In the genomic region with DNA sequence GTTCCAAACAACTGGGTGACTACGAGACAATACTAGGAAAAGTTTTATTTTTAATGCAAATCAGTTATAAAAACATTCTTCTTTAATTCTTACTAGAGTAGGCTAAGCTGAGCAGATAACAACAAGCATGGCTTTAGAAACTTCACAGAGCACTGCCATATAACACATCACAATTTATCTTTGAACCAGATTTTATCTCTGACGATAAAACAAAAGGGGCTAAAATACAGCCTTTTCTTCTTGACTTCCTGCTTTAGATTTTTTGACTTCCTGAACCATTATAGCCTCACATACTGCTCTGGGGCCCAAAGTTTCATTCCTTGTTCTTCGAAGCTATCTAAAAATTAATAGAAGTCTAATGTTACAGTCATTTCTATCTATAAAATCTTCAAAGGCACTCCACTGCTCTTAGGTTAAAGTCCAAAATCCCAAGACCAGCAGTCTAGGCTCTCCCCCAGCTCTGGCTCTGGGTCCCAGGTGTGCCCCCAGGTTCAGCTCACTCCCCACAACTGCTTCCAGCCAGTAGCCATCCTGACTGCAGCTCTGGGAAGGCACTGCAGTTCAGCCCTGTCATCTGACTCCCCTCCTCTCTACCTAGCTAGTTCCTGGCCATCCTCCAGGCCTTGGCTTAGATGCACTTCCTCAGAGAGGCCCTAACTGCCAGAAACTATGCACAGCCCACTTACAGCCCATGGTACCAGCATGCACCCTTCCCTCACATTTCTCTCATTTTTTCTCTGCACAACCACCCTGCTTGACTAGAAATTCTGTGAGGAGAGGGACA, we compare ENCODE assay signal across 8 cellular contexts. TPM values are rescaled to one million over a fixed set of nuclear protein-coding genes. Genes with fewer than 3 reads are reported as not detected.
DNase-seq lines count a peak whose midpoint lies in the region; ATAC-seq and TF ChIP-seq lines count a peak whose summit lies in the region.

No MANE protein-coding gene starts in this region.

- peak overlapping the region; percentile 81 for H3K4me2 ChIP-seq in Loucy (ENCODE audit: low read depth, low read length, poor library complexity, severe bottlenecking)

- H4K20me1 ChIP-seq in Loucy (ENCODE audit: insufficient read depth, low read length, poor library complexity, severe bottlenecking), result peaks cover 9% of the 10 kb centered on the region

- no peaks in the 10 kb centered on the region for H3K9me3 Mint-ChIP-seq in CD8-positive, alpha-beta memory T cell
- no peaks in the 10 kb centered on the region for H3K9me3 Mint-ChIP-seq in naive B cell

- peaks cover 0 to 22% (median 2%) of the 10 kb centered on the region in 3 donors for H3K36me3 Mint-ChIP-seq in CD8-positive, alpha-beta memory T cell
- peaks cover 0 to 10% of the 10 kb centered on the region in 2 donors for H3K36me3 Mint-ChIP-seq in naive B cell

- no peaks in the 10 kb centered on the region for H3K27me3 ChIP-seq in CD8-positive, alpha-beta memory T cell (ENCODE audit: insufficient read depth, low read length, poor library complexity, severe bottlenecking)
- no peaks in the 10 kb centered on the region for H3K27me3 ChIP-seq in Loucy (ENCODE audit: insufficient read depth, low read length, poor library complexity, severe bottlenecking)

- peak overlapping the region in 6 of 7 donors; percentile 36 to 82 (median 68) for H3K4me3 Mint-ChIP-seq in CD8-positive, alpha-beta memory T cell
- peak overlapping the region in 2 of 8 donors; percentile 34 to 83 for H3K4me3 Mint-ChIP-seq in naive B cell

- CTCF ChIA-PET in CD8-positive, alpha-beta memory T cell (lab: Charles Lee), result interaction anchor here (0.8 to 4.1 kb wide), 9 partner anchors 8 to 56 kb away, joined by 3 to 38 read pairs (median 13); a partner anchor contains a TSS

- peaks cover 67% of the 10 kb centered on the region for H3K79me2 ChIP-seq in Loucy (ENCODE audit: insufficient read depth, low read length)

- H2AFZ ChIP-seq in Loucy (ENCODE audit: low read length), result no peak overlapping the region

- no peak for DNase-seq in CD8-positive, alpha-beta memory T cell
- DNase-seq in astrocyte of the hippocampus (ENCODE audit: low read depth, low spot score) (peak; percentile 79), naive B cell (no peak), NCI-H748 treated with DMSO at 0.1 percent for 48 hours (lab: John Stamatoyannopoulos, UW) (no peak), COR-L47 (lab: John Stamatoyannopoulos, UW) (no peak), GOT3 (lab: John Stamatoyannopoulos, UW) (no peak)
- DNase-seq in stimulated activated CD4-positive, alpha-beta T cell treated with anti-CD3 and anti-CD28 coated beads, Interleukin-1b, Interleukin-23, amount 100 ng/mL, for 48 hours, result no peak

- H3K9me3 ChIP-seq in CD8-positive, alpha-beta memory T cell (ENCODE audit: low read length), result no peaks in the 10 kb centered on the region
- no peaks in the 10 kb centered on the region for H3K9me3 ChIP-seq in Loucy (ENCODE audit: insufficient read depth, low read depth, low read length)

- no peaks in the 10 kb centered on the region for H3K27me3 Mint-ChIP-seq in CD8-positive, alpha-beta memory T cell
- no peaks in the 10 kb centered on the region for H3K27me3 Mint-ChIP-seq in naive B cell

- no peaks in the 10 kb centered on the region for H3K9me2 ChIP-seq in Loucy (replicated peaks; ENCODE audit: low read depth, low read length)

- H3K4me3 ChIP-seq in CD8-positive, alpha-beta memory T cell (ENCODE audit: low read length), result peak overlapping the region; percentile 22
- H3K4me3 ChIP-seq in Loucy (ENCODE audit: low read length, poor library complexity, severe bottlenecking), result peak overlapping the region; percentile 67

- H3F3A ChIP-seq in Loucy (ENCODE audit: low read depth), result peaks cover 52% of the 10 kb centered on the region

- peak overlapping the region; percentile 75 for H3K27ac ChIP-seq in CD8-positive, alpha-beta memory T cell (ENCODE audit: low read depth, low read length)

- ATAC-seq in naive B cell (ENCODE audit: low read depth in 2 of 2), result no peak

- POLR2A ChIA-PET in CD8-positive, alpha-beta memory T cell (lab: Charles Lee), result interaction anchor here (0.6 to 3.2 kb wide), 4 partner anchors 11 to 52 kb away, joined by 3 to 32 read pairs (median 10); no protein-coding TSS in a partner anchor

- peaks cover 97% of the 10 kb centered on the region for H3K4me1 ChIP-seq in CD8-positive, alpha-beta memory T cell (ENCODE audit: insufficient read depth, low read length)
- H3K4me1 ChIP-seq in Loucy (ENCODE audit: insufficient read depth, low read length, poor library complexity, severe bottlenecking), result peaks cover 97% of the 10 kb centered on the region

- peak overlapping the region; percentile 93 for H3K9ac ChIP-seq in Loucy (ENCODE audit: low read depth, low read length, poor library complexity, severe bottlenecking)

- no peaks in the 10 kb centered on the region for H3K36me3 ChIP-seq in CD8-positive, alpha-beta memory T cell (ENCODE audit: insufficient read depth, low read length)
- H3K36me3 ChIP-seq in Loucy (ENCODE audit: insufficient read depth, low read length), result peaks cover 35% of the 10 kb centered on the region; the same call in 1 of the 2 replicates

- no peak for TF ChIP-seq CTCF in Loucy (conservative IDR thresholded peaks at IDR 0.05; ENCODE audit: low read length)

- H3K27ac Mint-ChIP-seq in CD8-positive, alpha-beta memory T cell, result peak overlapping the region; percentile 87 to 99 (median 97)
- H3K27ac Mint-ChIP-seq in naive B cell, result peak overlapping the region in 5 of 6 donors; percentile 15 to 82 (median 41)

- H3K4me1 Mint-ChIP-seq in CD8-positive, alpha-beta memory T cell, result peaks cover 98 to 100% (median 100%) of the 10 kb centered on the region in 3 donors
- peaks cover 61 to 71% (median 63%) of the 10 kb centered on the region in 3 donors for H3K4me1 Mint-ChIP-seq in naive B cell

RNA-seq across cellular contexts. Expression of a gene that starts 25.7 kb away (rescaled TPM):
- 10 to 100 TPM; 40.1 to 41.1 TPM for total RNA-seq in CD8-positive, alpha-beta memory T cell
- 26.4 TPM for polyA plus RNA-seq in CD8-positive, alpha-beta memory T cell
- polyA plus RNA-seq in naive B cell (ENCODE audit: low read depth in 6 of 6), result 1 to 10 TPM; 1.7 to 5.5 (median 2.9) TPM

RNA-seq across cellular contexts. Expression of a gene that starts 40.5 kb away (rescaled TPM):
- not detected for total RNA-seq in CD8-positive, alpha-beta memory T cell
- not detected for polyA plus RNA-seq in CD8-positive, alpha-beta memory T cell
- not detected for polyA plus RNA-seq in naive B cell (ENCODE audit: low read depth in 6 of 6)
